In the genomic region with DNA sequence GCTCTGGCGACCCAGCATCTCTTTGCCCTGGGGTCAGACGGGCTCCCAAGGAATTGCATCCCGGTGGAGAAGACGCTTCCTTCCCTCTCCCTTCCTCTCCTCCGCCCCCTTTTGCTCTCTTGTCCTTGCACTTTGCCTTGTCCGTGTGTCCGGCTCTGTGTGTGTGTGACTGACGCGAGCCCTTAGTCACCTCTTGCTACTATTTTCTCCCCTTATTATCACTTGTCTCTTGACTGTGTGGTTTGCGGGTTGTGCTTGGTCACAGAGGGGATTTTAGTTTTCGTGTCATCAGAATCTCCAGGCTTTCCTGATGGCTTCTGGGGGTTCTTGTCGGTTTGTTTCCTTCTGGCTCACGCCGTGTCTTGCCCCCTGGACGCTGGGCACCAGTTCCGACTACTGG, we compare ENCODE assay signal across 18 cellular contexts. TPM values are rescaled to one million over a fixed set of nuclear protein-coding genes. Genes with fewer than 3 reads are reported as not detected.
A peak's percentile ranks its signal among the peaks of the same experiment; 100 is the strongest.
DNase-seq lines count a peak whose midpoint lies in the region; ATAC-seq, FAIRE-seq and TF ChIP-seq lines count a peak whose summit lies in the region.
"Not testable (repeated sequence)": the region's sequence is repeated elsewhere in the genome, so short reads cannot be mapped to it uniquely, and the experiment has no call there.
"Had no signal": no experiment of that assay in that cellular context is flagged by ENCODE, and none has a peak within 500 bp of the region (broad histone marks: within the 10 kb centered on the region; RNA-seq: fewer than 3 reads in every experiment).

No MANE protein-coding gene starts in this region.

- not testable (repeated sequence) for H3K4me3 Mint-ChIP-seq in T-helper 17 cell; activated naive CD8-positive, alpha-beta T cell treated with anti-CD3 and anti-CD28 coated beads, Interleukin-2, amount 50 U/mL, for 24 hours; naive thymus-derived CD4-positive, alpha-beta T cell

- not testable (repeated sequence) for H3K36me3 Mint-ChIP-seq in T-helper 17 cell (ENCODE audit: low read depth); activated naive CD8-positive, alpha-beta T cell treated with anti-CD3 and anti-CD28 coated beads, Interleukin-2, amount 50 U/mL, for 24 hours (ENCODE audit: low read depth); naive thymus-derived CD4-positive, alpha-beta T cell

- not testable (repeated sequence) for H3K9me3 ChIP-seq in T-helper 17 cell (ENCODE audit: control insufficient read depth, low read length, poor library complexity, severe bottlenecking); heart right ventricle; naive thymus-derived CD4-positive, alpha-beta T cell (ENCODE audit: control insufficient read depth in 2 of 3, low read length in 3 of 3)

- peak; percentile 100 for FAIRE-seq in GM18507 (lab: Jason Lieb, UNC)

- ATAC-seq in GM21576 (IDR thresholded peaks at IDR 0.05; ENCODE audit: unreplicated experiment) (peak; percentile 11), HG03045 (IDR thresholded peaks at IDR 0.05; ENCODE audit: unreplicated experiment) (peak; percentile 13), T-helper 17 cell (peak; percentile 8), heart right ventricle (peak in 5 of 8 donors; percentile 1 to 15 (median 5))
- peak; percentile 10 for ATAC-seq in activated naive CD8-positive, alpha-beta T cell treated with anti-CD3 and anti-CD28 coated beads, Interleukin-2, amount 50 U/mL, for 24 hours
- ATAC-seq in naive thymus-derived CD4-positive, alpha-beta T cell, result peak; percentile 15

- H3K4me1 Mint-ChIP-seq in T-helper 17 cell; activated naive CD8-positive, alpha-beta T cell treated with anti-CD3 and anti-CD28 coated beads, Interleukin-2, amount 50 U/mL, for 24 hours; naive thymus-derived CD4-positive, alpha-beta T cell: not testable (repeated sequence)

- H3K4me3 ChIP-seq in heart right ventricle; naive thymus-derived CD4-positive, alpha-beta T cell (ENCODE audit: low read length): not testable (repeated sequence)

- CTCF ChIA-PET in naive thymus-derived CD4-positive, alpha-beta T cell (lab: Charles Lee), result not testable (repeated sequence)

- POLR2A ChIA-PET in naive thymus-derived CD4-positive, alpha-beta T cell (lab: Charles Lee), result not testable (repeated sequence)

- not testable (repeated sequence) for H3K9me3 Mint-ChIP-seq in activated naive CD8-positive, alpha-beta T cell treated with anti-CD3 and anti-CD28 coated beads, Interleukin-2, amount 50 U/mL, for 24 hours; naive thymus-derived CD4-positive, alpha-beta T cell

- H3K27me3 Mint-ChIP-seq in T-helper 17 cell; activated naive CD8-positive, alpha-beta T cell treated with anti-CD3 and anti-CD28 coated beads, Interleukin-2, amount 50 U/mL, for 24 hours; naive thymus-derived CD4-positive, alpha-beta T cell: not testable (repeated sequence)

- not testable (repeated sequence) for H3K27me3 ChIP-seq in heart right ventricle; naive thymus-derived CD4-positive, alpha-beta T cell (ENCODE audit: control insufficient read depth in 2 of 2, insufficient read depth in 2 of 2, low read length in 2 of 2)

- not testable (repeated sequence) for H3K4me1 ChIP-seq in heart right ventricle; naive thymus-derived CD4-positive, alpha-beta T cell (ENCODE audit: control insufficient read depth in 2 of 2, insufficient read depth in 2 of 2, low read length in 2 of 2)

- intact Hi-C loops in heart right ventricle (cut with DNase I); naive thymus-derived CD4-positive, alpha-beta T cell (cut with micrococcal nuclease): not testable (repeated sequence)

- H3K27ac ChIP-seq in heart right ventricle; naive thymus-derived CD4-positive, alpha-beta T cell (ENCODE audit: low read depth, low read length): not testable (repeated sequence)

- not testable (repeated sequence) for H3K36me3 ChIP-seq in heart right ventricle; naive thymus-derived CD4-positive, alpha-beta T cell (ENCODE audit: control insufficient read depth in 2 of 3, insufficient read depth in 3 of 3, low read length in 3 of 3)

- not testable (repeated sequence) for DNase-seq in GM18507 (ENCODE audit: extremely low spot score, insufficient read length, low read depth); T-helper 17 cell; activated naive CD8-positive, alpha-beta T cell treated with anti-CD3 and anti-CD28 coated beads, Interleukin-2, amount 50 U/mL, for 24 hours; heart right ventricle; naive thymus-derived CD4-positive, alpha-beta T cell

- H3K27ac Mint-ChIP-seq in T-helper 17 cell; activated naive CD8-positive, alpha-beta T cell treated with anti-CD3 and anti-CD28 coated beads, Interleukin-2, amount 50 U/mL, for 24 hours; naive thymus-derived CD4-positive, alpha-beta T cell: not testable (repeated sequence)

- WGBS in heart right ventricle, 2 donors, result no CpG with 5 or more reads among the region's 16 CpGs

- not testable (repeated sequence) for TF ChIP-seq CTCF in heart right ventricle (IDR thresholded peaks at IDR 0.05)

RNA-seq across cellular contexts. Expression of a gene that starts 31.4 kb away (rescaled TPM):
- 1,000 to 10,000 TPM; 1,780 to 2,536 TPM for total RNA-seq in T-helper 17 cell
- total RNA-seq in heart right ventricle, result 100 to 1,000 TPM; 139 to 288 (median 181) TPM
- 100 to 1,000 TPM; 368 to 442 TPM for polyA plus RNA-seq in heart right ventricle
- total RNA-seq in naive thymus-derived CD4-positive, alpha-beta T cell, result 1,000 to 10,000 TPM in 2 of 5 experiments, 100 to 1,000 TPM in 3; 440 to 1,423 (median 604) TPM
- 100 to 1,000 TPM in 1 of 2 donors, 10 to 100 TPM in 1; 96.0 to 333 TPM for polyA plus RNA-seq in naive thymus-derived CD4-positive, alpha-beta T cell

RNA-seq across cellular contexts. Expression of a gene that starts 36.0 kb away (rescaled TPM):
- total RNA-seq in T-helper 17 cell (100 to 1,000 TPM; 121 to 132 TPM), heart right ventricle (10 to 100 TPM; 47.8 to 74.1 (median 59.6) TPM)
- 100 to 1,000 TPM in 1 of 2 donors, 10 to 100 TPM in 1; 54.8 to 170 TPM for polyA plus RNA-seq in heart right ventricle
- total RNA-seq in naive thymus-derived CD4-positive, alpha-beta T cell, result 100 to 1,000 TPM in 2 of 5 experiments, 10 to 100 TPM in 3; 53.5 to 141 (median 89.9) TPM
- polyA plus RNA-seq in naive thymus-derived CD4-positive, alpha-beta T cell, result 10 to 100 TPM; 31.5 to 34.6 TPM

RNA-seq across cellular contexts. Expression of a gene that starts 47.5 kb away (rescaled TPM):
- 1 to 10 TPM; 3.0 to 4.2 TPM for total RNA-seq in T-helper 17 cell
- total RNA-seq in heart right ventricle, result 10 to 100 TPM in 5 of 10 donors, 1 to 10 TPM in 5; 3.7 to 14.1 (median 9.2) TPM
- 1 to 10 TPM; 2.6 to 5.7 TPM for polyA plus RNA-seq in heart right ventricle
- 1 to 10 TPM in 4 of 5 experiments, under 1 TPM in 1; 0.58 to 4.7 (median 3.2) TPM for total RNA-seq in naive thymus-derived CD4-positive, alpha-beta T cell
- 10 to 100 TPM; 35.7 to 47.7 TPM for polyA plus RNA-seq in naive thymus-derived CD4-positive, alpha-beta T cell
- total RNA-seq: colonic mucosa, hepatocyte, HT-29, smooth muscle cell, stomach had no signal
- polyA plus RNA-seq: smooth muscle cell, stomach had no signal

RNA-seq across cellular contexts. Expression of a gene that starts 48.1 kb away (rescaled TPM):
- not detected for total RNA-seq in T-helper 17 cell
- not detected for total RNA-seq in heart right ventricle
- polyA plus RNA-seq in heart right ventricle, result not detected
- not detected for total RNA-seq in naive thymus-derived CD4-positive, alpha-beta T cell
- polyA plus RNA-seq in naive thymus-derived CD4-positive, alpha-beta T cell, result not detected
- total RNA-seq: activated CD4-positive, alpha-beta memory T cell treated with anti-CD3 and anti-CD28 coated beads, Interleukin-2, amount 10 ng/mL, durations not matched to agents 7 days and 5 days; CD8-positive, alpha-beta memory T cell; colonic mucosa; gastroesophageal sphincter; hepatocyte; HT-29; right atrium auricular region; smooth muscle cell; stomach; T-helper 2 cell treated with Interferon-gamma antibody and Interleukin-4, amounts not matched to agents 100 ng/mL and 5 ng/mL, for 36 hours had no signal
- polyA plus RNA-seq: CD8-positive, alpha-beta memory T cell; hepatocyte; IgD-negative memory B cell; smooth muscle cell; stomach had no signal

RNA-seq across cellular contexts. Expression of a gene that starts 55.1 kb away (rescaled TPM):
- total RNA-seq in T-helper 17 cell (1,000 to 10,000 TPM; 4,596 to 4,820 TPM), heart right ventricle (1,000 to 10,000 TPM; 1,543 to 2,503 (median 1,867) TPM)
- polyA plus RNA-seq in heart right ventricle, result 1,000 to 10,000 TPM; 2,102 to 7,085 TPM
- 1,000 to 10,000 TPM; 2,926 to 5,130 (median 5,063) TPM for total RNA-seq in naive thymus-derived CD4-positive, alpha-beta T cell
- polyA plus RNA-seq in naive thymus-derived CD4-positive, alpha-beta T cell, result 1,000 to 10,000 TPM; 6,302 to 7,439 TPM
